ENCODE assay signal across 8 cellular contexts in genomic region chrX:45710081-45710801, GRCh38.
DNase-seq lines count a peak whose midpoint lies in the region; ATAC-seq and TF ChIP-seq lines count a peak whose summit lies in the region.

No MANE protein-coding gene starts in this region.

- intact Hi-C loops in OCI-LY7 (cut with micrococcal nuclease; ENCODE audit: unreplicated experiment), result no loop called here

- H3K27me3 ChIP-seq in SJCRH30, result no peaks in the 10 kb centered on the region

- H3K4me2 ChIP-seq in OCI-LY7 (ENCODE audit: low read length), result no peak overlapping the region

- H3K9me3 ChIP-seq in SJCRH30 (replicated peaks) (no peaks in the 10 kb centered on the region), OCI-LY7 (ENCODE audit: low read length) (no peaks in the 10 kb centered on the region)

- peaks cover 0 to 5% of the 10 kb centered on the region in 2 donors for H3K27me3 Mint-ChIP-seq in stimulated activated naive B cell treated with anti-CD40 and anti-IgM and Interleukin-4, amounts not matched to agents 10 μg/mL and 1 μg/mL and 100 μg/mL, for 72 hours

- no TSS peak for BruUV-seq in OCI-LY7 (replicated peaks; lab: Mats Ljungman, UMichigan)

- H3K4me3 Mint-ChIP-seq in stimulated activated naive B cell treated with anti-CD40 and anti-IgM and Interleukin-4, amounts not matched to agents 10 μg/mL and 1 μg/mL and 100 μg/mL, for 72 hours, result no peak overlapping the region

- CTCF ChIA-PET in OCI-LY7 (lab: Charles Lee; ENCODE audit: unreplicated experiment), result no interaction called here

- peak; percentile 94 for ATAC-seq in GM18502 (IDR thresholded peaks at IDR 0.05; ENCODE audit: poor library complexity, unreplicated experiment)
- peak; percentile 86 for ATAC-seq in HG02678 (IDR thresholded peaks at IDR 0.05; ENCODE audit: unreplicated experiment)
- ATAC-seq in stimulated activated naive B cell treated with anti-CD40 and anti-IgM and Interleukin-4, amounts not matched to agents 10 μg/mL and 1 μg/mL and 100 μg/mL, for 72 hours (replicated peaks), result peak; percentile 94 to 96

- no peak for TF ChIP-seq CTCF in OCI-LY7 (conservative IDR thresholded peaks at IDR 0.05; ENCODE audit: low read length)

- H3K36me3 Mint-ChIP-seq in stimulated activated naive B cell treated with anti-CD40 and anti-IgM and Interleukin-4, amounts not matched to agents 10 μg/mL and 1 μg/mL and 100 μg/mL, for 72 hours, result no peaks in the 10 kb centered on the region

- H3K79me2 ChIP-seq in OCI-LY7 (ENCODE audit: insufficient read depth, low read depth, low read length), result no peaks in the 10 kb centered on the region

- H3K27ac ChIP-seq in SJCRH30 (peak overlapping the region; percentile 28; the same call in 1 of the 2 replicates), epithelial cell of prostate (peak overlapping the region; percentile 97), OCI-LY7 (ENCODE audit: low read depth, low read length, poor library complexity, severe bottlenecking) (no peak overlapping the region)

- H3K4me1 Mint-ChIP-seq in stimulated activated naive B cell treated with anti-CD40 and anti-IgM and Interleukin-4, amounts not matched to agents 10 μg/mL and 1 μg/mL and 100 μg/mL, for 72 hours, result peaks cover 11 to 33% of the 10 kb centered on the region in 2 donors

- no peaks in the 10 kb centered on the region for H3K9me3 Mint-ChIP-seq in stimulated activated naive B cell treated with anti-CD40 and anti-IgM and Interleukin-4, amounts not matched to agents 10 μg/mL and 1 μg/mL and 100 μg/mL, for 72 hours

- no peak overlapping the region for H2AFZ ChIP-seq in OCI-LY7 (ENCODE audit: low read length)

- H4K20me1 ChIP-seq in OCI-LY7 (ENCODE audit: insufficient read depth, low read length), result no peaks in the 10 kb centered on the region

- peak overlapping the region; percentile 3 for H3K27ac Mint-ChIP-seq in stimulated activated naive B cell treated with anti-CD40 and anti-IgM and Interleukin-4, amounts not matched to agents 10 μg/mL and 1 μg/mL and 100 μg/mL, for 72 hours

- DNase-seq in SJCRH30, result peak; percentile 2
- peak; percentile 69 for DNase-seq in epithelial cell of prostate (ENCODE audit: low read depth, low spot score)
- peak; percentile 71 for DNase-seq in stimulated activated naive B cell treated with anti-CD40 and anti-IgM and Interleukin-4, amounts not matched to agents 10 μg/mL and 1 μg/mL and 100 μg/mL, for 72 hours
- DNase-seq in OCI-LY7 (ENCODE audit: low spot score), result no peak
- DNase-seq in KG1 (lab: John Stamatoyannopoulos, UW), result no peak
- DNase-seq in DMS153 treated with DMSO at 0.1 percent for 48 hours (lab: John Stamatoyannopoulos, UW; ENCODE audit: unreplicated experiment), result no peak

- H3K9me2 ChIP-seq in OCI-LY7 (ENCODE audit: insufficient read depth, low read length), result no peaks in the 10 kb centered on the region

- no peak overlapping the region for H3K4me3 ChIP-seq in SJCRH30
- no peak overlapping the region for H3K4me3 ChIP-seq in OCI-LY7 (ENCODE audit: low read depth, low read length, poor library complexity, severe bottlenecking)

- POLR2A ChIA-PET in OCI-LY7 (lab: Charles Lee), result interaction anchor here (0.8 kb wide), 1 partner anchor 13 kb away, joined by 3 read pairs; no protein-coding TSS in a partner anchor

- H3K4me1 ChIP-seq in SJCRH30, result no peaks in the 10 kb centered on the region
- H3K4me1 ChIP-seq in OCI-LY7 (ENCODE audit: insufficient read depth, low read length, poor library complexity, severe bottlenecking), result no peaks in the 10 kb centered on the region

- H3K36me3 ChIP-seq in SJCRH30 (no peaks in the 10 kb centered on the region), OCI-LY7 (ENCODE audit: insufficient read depth, low read length) (no peaks in the 10 kb centered on the region)

Comparison
In these comparisons a context has a peak if more than half of its experiments do, and no peak if none do; other contexts are left out.
1. DNase-seq: peak in SJCRH30 (2 of 2), epithelial cell of prostate (single experiment) and stimulated activated naive B cell treated with anti-CD40 and anti-IgM and Interleukin-4, amounts not matched to agents 10 μg/mL and 1 μg/mL and 100 μg/mL, for 72 hours (single experiment); none in OCI-LY7 (single experiment), KG1 (single experiment) and DMS153 treated with DMSO at 0.1 percent for 48 hours (single experiment).
2. Peak in every context shown above with its lines, with median percentiles within 50 percentile points of each other: ATAC-seq.